9 cellular contexts compared by ENCODE assay signal in the genomic region with DNA sequence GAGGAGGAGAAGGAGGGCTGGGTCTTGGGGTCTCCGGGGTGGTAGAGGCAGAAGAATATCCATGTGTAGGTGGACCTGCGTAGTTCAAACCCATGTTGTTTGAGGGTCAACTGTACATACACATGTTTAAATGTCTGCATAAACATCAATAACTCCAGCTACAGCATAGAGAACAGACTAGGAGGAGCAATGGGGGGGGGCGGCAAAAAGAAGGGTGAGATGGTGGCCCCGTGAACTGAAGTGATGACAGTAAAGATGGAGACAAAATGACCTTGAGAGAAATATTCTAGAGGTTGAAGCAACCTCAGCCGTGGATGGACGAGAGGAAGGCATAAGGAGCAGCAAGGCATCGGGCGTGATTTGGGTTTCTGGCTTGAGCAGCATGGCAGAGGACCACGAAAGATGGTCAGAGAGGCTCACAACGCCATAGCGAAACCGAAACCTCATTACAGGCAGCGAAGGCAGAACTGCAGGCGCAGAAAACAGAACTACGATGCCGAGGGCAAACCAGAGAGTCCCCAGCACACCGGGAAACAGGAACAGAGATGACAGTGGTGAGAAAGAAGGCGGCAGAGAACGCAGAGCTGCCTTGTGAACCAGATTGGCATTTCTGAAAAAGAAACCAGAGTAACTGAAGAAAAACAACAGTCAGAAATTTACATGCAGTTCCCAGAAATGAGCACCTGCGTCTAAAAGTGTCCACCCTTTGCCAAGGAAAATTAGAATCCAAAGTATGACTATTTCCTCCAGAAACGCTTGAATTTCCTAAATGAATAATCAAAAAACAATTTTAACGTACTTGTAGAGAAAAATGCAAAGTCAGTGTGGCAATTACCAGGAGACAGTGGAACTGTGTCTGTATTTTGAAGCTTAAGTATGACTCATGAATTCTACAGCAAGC. TPM values are rescaled to one million over a fixed set of nuclear protein-coding genes. Genes with fewer than 3 reads are reported as not detected.
DNase-seq lines count a peak whose midpoint lies in the region; ATAC-seq, FAIRE-seq and TF ChIP-seq lines count a peak whose summit lies in the region.
"Had no signal": no experiment of that assay in that cellular context is flagged by ENCODE, and none has a peak within 500 bp of the region (broad histone marks: within the 10 kb centered on the region; RNA-seq: fewer than 3 reads in every experiment).

No MANE protein-coding gene starts in this region.

- H3K27ac Mint-ChIP-seq in Caco-2 (ENCODE audit: unreplicated experiment), result peak overlapping the region; percentile 47

- H3K27me3 Mint-ChIP-seq in Caco-2 (ENCODE audit: insufficient read depth, unreplicated experiment), result peaks cover 5% of the 10 kb centered on the region

- TF ChIP-seq POLR2A in testis (IDR thresholded peaks at IDR 0.05), result no peak

- CTCF ChIA-PET in Caco-2 (lab: Charles Lee), result interaction anchor here (0.6 to 1.3 kb wide), 3 partner anchors 17 to 270 kb away, joined by 3 to 5 read pairs (median 4); no protein-coding TSS in a partner anchor

- no peaks in the 10 kb centered on the region for H3K36me3 ChIP-seq in Caco-2 (ENCODE audit: control insufficient read depth, insufficient read depth, low read length)
- no peaks in the 10 kb centered on the region for H3K36me3 ChIP-seq in testis (ENCODE audit: low read depth, missing control alignments)
- H3K36me3 ChIP-seq: cardiac muscle cell had no signal

- intact Hi-C loops in Caco-2 (cut with micrococcal nuclease; ENCODE audit: unreplicated experiment), result loop anchor here (2.0 to 10.0 kb wide), 3 partner anchors 81 to 467 kb away; a partner anchor contains a TSS
- intact Hi-C loops in testis (cut with DNase I; ENCODE audit: low total_unique reads), result no loop called here

- no TSS peak for BruUV-seq in Caco-2 (replicated peaks; lab: Mats Ljungman, UMichigan)

- no peaks in the 10 kb centered on the region for H3K36me3 Mint-ChIP-seq in Caco-2 (ENCODE audit: insufficient read depth, unreplicated experiment)

- POLR2A ChIA-PET in Caco-2 (lab: Charles Lee), result no interaction called here

- WGBS in testis, 2 donors, result 68 to 78% methylated on average over 22 of the region's 22 CpGs

- no peaks in the 10 kb centered on the region for H3K4me1 ChIP-seq in Caco-2
- peaks cover 14% of the 10 kb centered on the region for H3K4me1 ChIP-seq in testis

- in situ Hi-C loops in astrocyte of the cerebellum (cut with HindIII; ENCODE audit: low sequenced_read_pairs), result loop anchor here (5.0 kb wide), 1 partner anchor 244 kb away; no protein-coding TSS in a partner anchor

- ATAC-seq in GM21423 (IDR thresholded peaks at IDR 0.05; ENCODE audit: unreplicated experiment), result peak; percentile 81

- FAIRE-seq in HTR-8/SVneo (lab: Jason Lieb, UNC), result peak; percentile 68

- no peaks in the 10 kb centered on the region for H3K9me3 ChIP-seq in Caco-2
- H3K9me3 ChIP-seq in testis, result no peaks in the 10 kb centered on the region

- H3K27ac ChIP-seq in layer of hippocampus (ENCODE audit: low read depth, low read length) (peak overlapping the region; percentile 68), testis (no peak overlapping the region)
- H3K27ac ChIP-seq: cardiac muscle cell had no signal

- peak; percentile 35 to 50 for DNase-seq in Caco-2
- DNase-seq in HTR-8/SVneo (ENCODE audit: insufficient read length, low spot score), result peak; percentile 63
- DNase-seq in T-helper 1 cell, result peak; percentile 26 to 96 (median 53)
- peak; percentile 36 for DNase-seq in astrocyte of the cerebellum (ENCODE audit: low read depth)
- DNase-seq in stimulated activated CD8-positive, alpha-beta memory T cell treated with anti-CD3 and anti-CD28 coated beads, Interleukin-15, amount 100 ng/mL, for 1 hour (ENCODE audit: low read depth), result peak; percentile 33
- DNase-seq in testis, result no peak

- H3K4me1 Mint-ChIP-seq in Caco-2 (ENCODE audit: low read depth, unreplicated experiment), result peaks cover 14% of the 10 kb centered on the region

- H3K27me3 ChIP-seq in Caco-2 (replicated peaks; ENCODE audit: control insufficient read depth, insufficient read depth, low read length) (no peaks in the 10 kb centered on the region), layer of hippocampus (ENCODE audit: control insufficient read depth, insufficient read depth, low read length) (no peaks in the 10 kb centered on the region), testis (no peaks in the 10 kb centered on the region)
- H3K27me3 ChIP-seq: cardiac muscle cell had no signal

- peak overlapping the region; percentile 38 for H3K4me3 ChIP-seq in Caco-2 (ENCODE audit: low read depth, low read length)
- H3K4me3 ChIP-seq in astrocyte of the cerebellum (ENCODE audit: low read depth, low read length), result no peak overlapping the region
- H3K4me3 ChIP-seq in testis, result no peak overlapping the region
- H3K4me3 ChIP-seq: cardiac muscle cell had no signal

- H3K9me3 Mint-ChIP-seq in Caco-2 (ENCODE audit: unreplicated experiment), result no peaks in the 10 kb centered on the region

- H3K4me3 Mint-ChIP-seq in Caco-2 (ENCODE audit: unreplicated experiment), result peak overlapping the region; percentile 82

- TF ChIP-seq CTCF in Caco-2 (IDR thresholded peaks at IDR 0.05; ENCODE audit: insufficient read depth in 1 of 2, low read depth in 1 of 2, low read length in 1 of 2, severe bottlenecking in 1 of 2, unreplicated experiment in 1 of 2), result no peak
- TF ChIP-seq CTCF in astrocyte of the cerebellum (IDR thresholded peaks at IDR 0.05; ENCODE audit: low read depth, low read length, missing control alignments), result no peak
- TF ChIP-seq CTCF in testis (IDR thresholded peaks at IDR 0.05), result no peak

RNA-seq across cellular contexts. Expression of a gene that starts 50.2 kb away (rescaled TPM):
- total RNA-seq in Caco-2 (2022) (not detected in 2 replicates), testis (1 to 10 TPM; 2.0 to 3.5 TPM)
- polyA plus RNA-seq in testis (ENCODE audit: insufficient read depth, low read depth, low replicate concordance), result 4.9 TPM
- total RNA-seq: cardiac muscle cell had no signal
- polyA plus RNA-seq: cardiac muscle cell had no signal
